ENCODE assay signal across 8 cellular contexts in the genomic region with DNA sequence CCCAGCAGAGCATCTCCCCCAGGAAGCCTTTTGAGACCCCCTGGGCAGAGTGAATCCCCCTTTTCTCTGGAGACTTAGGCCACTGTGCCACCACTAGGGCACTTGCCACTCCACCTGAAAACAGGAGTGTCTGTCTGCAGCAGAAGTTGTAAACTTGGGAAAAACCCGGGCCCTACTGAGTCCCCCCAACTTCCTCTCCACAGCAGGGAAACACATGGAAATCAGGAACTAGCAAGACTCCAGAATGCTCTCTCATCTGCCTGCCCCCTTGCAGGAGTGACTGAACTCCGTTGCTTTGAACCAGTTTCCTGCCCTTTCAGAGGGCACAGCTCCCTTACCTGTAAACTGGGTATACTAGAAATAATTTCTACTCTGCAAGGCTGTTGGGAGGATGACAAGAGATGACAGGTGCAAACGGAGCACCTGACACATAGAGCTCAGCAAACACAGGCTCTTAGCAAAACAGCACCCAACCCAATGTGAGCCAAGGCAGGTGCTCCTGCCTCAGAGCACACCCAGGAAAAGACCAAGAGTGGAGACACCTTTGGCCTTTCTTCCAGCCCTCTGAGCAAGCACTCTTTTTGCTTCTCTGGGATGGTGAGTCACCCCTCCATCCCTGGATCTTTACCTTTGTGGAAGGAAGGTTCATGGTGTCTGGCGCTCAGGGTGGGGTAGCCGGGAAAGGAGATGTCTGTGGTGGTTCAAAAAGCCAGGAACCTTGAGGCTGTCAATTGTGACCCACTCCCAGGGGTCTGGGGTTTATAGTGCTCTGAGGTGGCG. TPM values are rescaled to one million over a fixed set of nuclear protein-coding genes. Genes with fewer than 3 reads are reported as not detected.
DNase-seq lines count a peak whose midpoint lies in the region; ATAC-seq, FAIRE-seq and TF ChIP-seq lines count a peak whose summit lies in the region.

A gene with protein sequence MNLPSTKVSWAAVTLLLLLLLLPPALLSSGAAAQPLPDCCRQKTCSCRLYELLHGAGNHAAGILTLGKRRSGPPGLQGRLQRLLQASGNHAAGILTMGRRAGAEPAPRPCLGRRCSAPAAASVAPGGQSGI (minus strand): TSS at position 736 of the 780 bp plus-strand sequence. CDS start 87 bp downstream, at position 649.

- H3K14ac ChIP-seq in IMR-90 (replicated peaks; ENCODE audit: low read depth, low read length): no peak within 1 kb of the TSS

- no peak within 1 kb of the TSS for H3K56ac ChIP-seq in IMR-90 (ENCODE audit: extremely low read depth, insufficient read depth, low read length)

- no peak for FAIRE-seq in K562 (lab: Jason Lieb, UNC)

- CTCF ChIA-PET in IMR-90 (lab: Yijun Ruan, JAX) (no interaction called here), K562 (lab: Yijun Ruan, JAX; ENCODE audit: low intra/inter-chr PET ratio) (no interaction called here)

- peak within 1 kb of the TSS; percentile 76 to 97 (median 86) for H3K4me3 Mint-ChIP-seq in naive thymus-derived CD8-positive, alpha-beta T cell

- H3K9me3 Mint-ChIP-seq in naive thymus-derived CD8-positive, alpha-beta T cell: no peaks in the 10 kb centered on the region

- peak within 1 kb of the TSS; percentile 87 for H3K4me2 ChIP-seq in BLaER1
- peak within 1 kb of the TSS; percentile 34 for H3K4me2 ChIP-seq in IMR-90 (ENCODE audit: low read depth, low read length)
- peak within 1 kb of the TSS; percentile 95 for H3K4me2 ChIP-seq in K562 (ENCODE audit: insufficient read depth, low read length)

- no peak within 1 kb of the TSS for H2AK5ac ChIP-seq in IMR-90 (ENCODE audit: low read depth, low read length)

- H3K27me3 ChIP-seq in BLaER1: peaks cover 46% of the 10 kb centered on the region
- H3K27me3 ChIP-seq in IMR-90 (ENCODE audit: control insufficient read depth, insufficient read depth, low read length): peaks cover 19% of the 10 kb centered on the region
- H3K27me3 ChIP-seq in K562 (ENCODE audit: control insufficient read depth in 2 of 2, insufficient read depth in 2 of 2, low read length in 2 of 2): no peaks in the 10 kb centered on the region

- H3K36me3 Mint-ChIP-seq in naive thymus-derived CD8-positive, alpha-beta T cell: no peaks in the 10 kb centered on the region

- ATAC-seq in IMR-90 (ENCODE audit: low read depth) (no peak), K562 (no peak), HG02973 (IDR thresholded peaks at IDR 0.05; ENCODE audit: unreplicated experiment) (no peak), GM19397 (IDR thresholded peaks at IDR 0.05; ENCODE audit: unreplicated experiment) (no peak), HG03460 (IDR thresholded peaks at IDR 0.05; ENCODE audit: unreplicated experiment) (no peak)
- no peak for ATAC-seq in naive thymus-derived CD8-positive, alpha-beta T cell

- peak within 1 kb of the TSS; percentile 56 to 89 (median 77) for H3K27ac Mint-ChIP-seq in naive thymus-derived CD8-positive, alpha-beta T cell

- H4K20me1 ChIP-seq in BLaER1 (peaks cover 7% of the 10 kb centered on the region; the same call in 1 of the 2 replicates), IMR-90 (ENCODE audit: insufficient read depth, low read length) (0 out of 2 replicates have a peak, but pooled peaks cover 2% of the 10 kb centered on the region), K562 (replicated peaks; ENCODE audit: control insufficient read depth, insufficient read depth, low read length) (0 out of 2 replicates have a peak, but pooled peaks cover under 1% of the 10 kb centered on the region)

- H3K23ac ChIP-seq in IMR-90 (ENCODE audit: low read depth, low read length): no peak within 1 kb of the TSS

- no peak within 1 kb of the TSS for H2BK120ac ChIP-seq in IMR-90 (ENCODE audit: low read depth, low read length)

- H2BK15ac ChIP-seq in IMR-90 (ENCODE audit: low read depth, low read length): no peak within 1 kb of the TSS

- no peak within 1 kb of the TSS for H2BK20ac ChIP-seq in IMR-90 (ENCODE audit: low read depth, low read length)

- H3K9me1 ChIP-seq in IMR-90 (ENCODE audit: insufficient read depth, low read length) (0 out of 2 replicates have a peak, but pooled peaks cover 3% of the 10 kb centered on the region), K562 (ENCODE audit: control insufficient read depth, insufficient read depth, low read length) (no peaks in the 10 kb centered on the region)

- H2AFZ ChIP-seq in IMR-90 (replicated peaks; ENCODE audit: low read length, poor library complexity) (peak within 1 kb of the TSS; percentile 94), K562 (ENCODE audit: low read depth, low read length) (peak within 1 kb of the TSS; percentile 96)

- TF ChIP-seq EP300 in K562 (IDR thresholded peaks at IDR 0.05; ENCODE audit: low read length): no peak

- H3K18ac ChIP-seq in IMR-90 (ENCODE audit: low read depth, low read length): no peak within 1 kb of the TSS

- peaks cover 12 to 42% (median 39%) of the 10 kb centered on the region in 4 donors for H3K4me1 Mint-ChIP-seq in naive thymus-derived CD8-positive, alpha-beta T cell

- no peaks in the 10 kb centered on the region for H3K79me1 ChIP-seq in IMR-90 (ENCODE audit: low read depth in 1 of 2, low read length in 2 of 2)

- TF ChIP-seq RAD21 in IMR-90 (IDR thresholded peaks at IDR 0.05; ENCODE audit: low read length) (no peak), K562 (CRISPR knock-in tag; conservative IDR thresholded peaks at IDR 0.05 in 1 of 2, IDR thresholded peaks at IDR 0.05 in 1 of 2) (no peak)

- H2AK9ac ChIP-seq in IMR-90 (replicated peaks; ENCODE audit: low read depth, low read length, poor library complexity): peak within 1 kb of the TSS; percentile 39

- peak within 1 kb of the TSS in 1 of 2 experiments; percentile 49; a peak in 2 of 4 replicates for H4K8ac ChIP-seq in IMR-90 (ENCODE audit: low read depth in 2 of 2, low read length in 2 of 2)

- no peaks in the 10 kb centered on the region for H3K9me3 ChIP-seq in BLaER1
- no peaks in the 10 kb centered on the region for H3K9me3 ChIP-seq in IMR-90 (ENCODE audit: control insufficient read depth, insufficient read depth, low read length)
- H3K9me3 ChIP-seq in K562 (replicated peaks; ENCODE audit: control insufficient read depth, insufficient read depth, low read depth, low read length): no peaks in the 10 kb centered on the region

- no peak for TF ChIP-seq POLR2A in IMR-90 (IDR thresholded peaks at IDR 0.05; ENCODE audit: low read depth, low read length)
- TF ChIP-seq POLR2A in K562 (conservative IDR thresholded peaks at IDR 0.05): no peak

- H3K27ac ChIP-seq in BLaER1 (no peak within 1 kb of the TSS), IMR-90 (ENCODE audit: insufficient read depth, low read length) (no peak within 1 kb of the TSS), K562 (ENCODE audit: extremely low read depth, low read depth, low read length) (0 out of 3 replicates have a peak within 1 kb of the TSS, but pooled peaks have one; percentile 36)

- POLR2A ChIA-PET in IMR-90 (lab: Charles Lee; ENCODE audit: unreplicated experiment): no interaction called here
- POLR2A ChIA-PET in K562 (lab: Yijun Ruan, JAX): interaction anchor here (0.6 to 1.9 kb wide), 2 partner anchors 9 to 256 kb away, joined by 3 to 7 read pairs; partner anchors contain the start of gene GHDC
- POLR2A ChIA-PET in naive thymus-derived CD8-positive, alpha-beta T cell (lab: Charles Lee): interaction anchor here (1.2 to 2.1 kb wide), 6 partner anchors 9 to 107 kb away, joined by 3 to 14 read pairs (median 4); partner anchors contain the start of genes GHDC and STAT5A

- H3K4me3 ChIP-seq in BLaER1: peak within 1 kb of the TSS; percentile 70
- peak within 1 kb of the TSS; percentile 10 for H3K4me3 ChIP-seq in IMR-90 (ENCODE audit: insufficient read depth, low read depth, low read length)
- peak within 1 kb of the TSS; percentile 65 for H3K4me3 ChIP-seq in K562

- H3K4me1 ChIP-seq in BLaER1: peaks cover 50% of the 10 kb centered on the region
- H3K4me1 ChIP-seq in IMR-90 (ENCODE audit: control insufficient read depth, insufficient read depth, low read length): peaks cover 9% of the 10 kb centered on the region
- peaks cover 31 to 48% of the 10 kb centered on the region in 2 experiments for H3K4me1 ChIP-seq in K562 (replicated peaks in 1 of 2; ENCODE audit: control insufficient read depth in 2 of 2, insufficient read depth in 2 of 2, low read length in 2 of 2)

- H3K79me2 ChIP-seq in K562 (ENCODE audit: control insufficient read depth, insufficient read depth, low read length): peaks cover 11% of the 10 kb centered on the region; the same call in 2 of the 3 replicates

- H3K36me3 ChIP-seq in BLaER1 (no peaks in the 10 kb centered on the region), IMR-90 (ENCODE audit: control insufficient read depth, insufficient read depth, low read length) (no peaks in the 10 kb centered on the region), K562 (ENCODE audit: control insufficient read depth, insufficient read depth, low read length) (no peaks in the 10 kb centered on the region)

- H4K5ac ChIP-seq in IMR-90 (ENCODE audit: low read depth, low read length): no peak within 1 kb of the TSS

- no peak within 1 kb of the TSS for H4K91ac ChIP-seq in IMR-90 (ENCODE audit: insufficient read depth, low read depth, low read length)

- DNase-seq in IMR-90: no peak
- DNase-seq in K562 (ENCODE audit: extremely low read depth in 1 of 4, low spot score in 3 of 4): no peak
- DNase-seq in naive thymus-derived CD8-positive, alpha-beta T cell: peak in 3 of 10 donors; percentile 10 to 52 (median 14)
- no peak for DNase-seq in dermis blood vessel endothelial cell

- H3K9ac ChIP-seq in BLaER1: peak within 1 kb of the TSS; percentile 73
- no peak within 1 kb of the TSS for H3K9ac ChIP-seq in IMR-90 (ENCODE audit: low read depth, low read length)
- H3K9ac ChIP-seq in K562 (ENCODE audit: insufficient read depth in 1 of 2, low read depth in 2 of 2, low read length in 2 of 2): peak within 1 kb of the TSS; percentile 34 to 87; a peak in 3 of 4 replicates

- no peak within 1 kb of the TSS for H2BK5ac ChIP-seq in IMR-90 (ENCODE audit: low read depth, low read length, poor library complexity, severe bottlenecking)

- dilution Hi-C loops in IMR-90 (cut with HindIII; ENCODE audit: low sequenced_read_pairs, unreplicated experiment): no loop called here

- intact Hi-C loops in IMR-90 (cut with micrococcal nuclease) (no loop called here), K562 (cut with micrococcal nuclease) (loop anchor here (5.0 to 10.0 kb wide), 2 partner anchors 220 to 223 kb away; no protein-coding TSS in a partner anchor)

- BruUV-seq in IMR-90 (replicated peaks; lab: Mats Ljungman, UMichigan) (no TSS peak), K562 (replicated peaks; lab: Mats Ljungman, UMichigan) (TSS peak; percentile 66)

- H3K27me3 Mint-ChIP-seq in naive thymus-derived CD8-positive, alpha-beta T cell: peaks cover 0 to 17% (median 3%) of the 10 kb centered on the region in 5 donors

- WGBS in IMR-90 (ENCODE audit: extremely low coverage in 2 of 2, insufficient read length in 1 of 2), 2 experiments: no CpG with 5 or more reads among the region's 6 CpGs
- 67% methylated on average over 6 of the region's 6 CpGs for WGBS in K562 (ENCODE audit: insufficient coverage, low coverage, missing lambda C conversion rate)

- H3K4ac ChIP-seq in IMR-90 (ENCODE audit: low read depth, low read length): peak within 1 kb of the TSS; percentile 22; the same call in 1 of the 2 replicates

- in situ Hi-C loops in IMR-90 (cut with MboI; ENCODE audit: low sequenced_read_pairs): no loop called here
- in situ Hi-C loops in K562 (cut with MboI): no loop called here

- no peak for TF ChIP-seq CTCF in IMR-90 (conservative IDR thresholded peaks at IDR 0.05; ENCODE audit: low read depth, low read length)
- TF ChIP-seq CTCF in K562 (IDR thresholded peaks at IDR 0.05 in 2 of 3, conservative IDR thresholded peaks at IDR 0.05 in 1 of 3; ENCODE audit: insufficient read depth in 2 of 3, low read depth in 1 of 3, low read length in 3 of 3): no peak

RNA-seq across cellular contexts. Expression of the gene that starts here (rescaled TPM):
- total RNA-seq in IMR-90 (2012; rRNA removed): not detected in 2 replicates
- not detected in 2 replicates for polyA plus RNA-seq in IMR-90 (2012; rRNA removed)
- polyA plus RNA-seq in IMR-90 (2012; cell fraction: cytosol; rRNA removed): not detected in 2 replicates
- not detected in 2 replicates for polyA plus RNA-seq in IMR-90 (2012; cell fraction: nucleus; rRNA removed; ENCODE audit: low replicate concordance)
- total RNA-seq in K562 (2011; cell fraction: chromatin; rRNA removed; ENCODE audit: low replicate concordance): not detected in 2 replicates
- total RNA-seq in K562 (2011; cell fraction: nucleolus; rRNA removed): not detected in 2 replicates
- total RNA-seq in K562 (2011; cell fraction: nucleoplasm; rRNA removed): not detected in 2 replicates
- not detected in 2 replicates for total RNA-seq in K562 (2014; rRNA removed)
- not detected in 2 replicates for total RNA-seq in K562 (2014; rRNA removed; fragmentation: Illumina TruSeq; extraction: Trizol)
- not detected in 2 replicates for total RNA-seq in K562 (2015; rRNA removed; fragmentation: Illumina TruSeq; extraction: Trizol)
- not detected in 2 replicates for total RNA-seq in K562 (2021)
- not detected in 2 replicates for polyA plus RNA-seq in K562 (2011; rRNA removed)
- polyA plus RNA-seq in K562 (2011; cell fraction: cytosol; rRNA removed): not detected in 2 replicates
- not detected in 2 replicates for polyA plus RNA-seq in K562 (2011; cell fraction: nucleus; rRNA removed)
- polyA plus RNA-seq in K562 (2012): not detected in 2 replicates
- not detected in 2 replicates for polyA plus RNA-seq in K562 (2014; fragmentation: Illumina TruSeq; extraction: Trizol)
- polyA plus RNA-seq in K562 (2014; fragmentation: Nextera tagmentation; extraction: Ambion mirVana): not detected
- polyA plus RNA-seq in K562 (2014; rRNA removed): not detected in 2 replicates
- not detected in 2 replicates for polyA minus RNA-seq in K562 (2011; rRNA and poly(A)+ RNA removed)
- polyA minus RNA-seq in K562 (2011; cell fraction: cytosol; rRNA and poly(A)+ RNA removed): not detected in 2 replicates
- not detected in 2 replicates for polyA minus RNA-seq in K562 (2011; cell fraction: nucleus; rRNA and poly(A)+ RNA removed)
- total RNA-seq in naive thymus-derived CD8-positive, alpha-beta T cell: not detected
- polyA plus RNA-seq in naive thymus-derived CD8-positive, alpha-beta T cell: not detected
- total RNA-seq in dermis blood vessel endothelial cell: not detected in 2 replicates

Comparison
In these comparisons a context has a peak if more than half of its experiments do, and no peak if none do; other contexts are left out.
1. H3K4me2 ChIP-seq: peak in every context shown above with its lines; median percentile 95 in K562; 87 in BLaER1; 34 in IMR-90.
2. H3K4me3 ChIP-seq: peak in every context shown above with its lines; median percentile 70 in BLaER1; 65 in K562; 10 in IMR-90.